Comparison of ENCODE assay signal across 20 cellular contexts in genomic region chr10:86205761-86206145, GRCh38.
A peak's percentile ranks its signal among the peaks of the same experiment; 100 is the strongest.
DNase-seq lines count a peak whose midpoint lies in the region; ATAC-seq and TF ChIP-seq lines count a peak whose summit lies in the region.
"Had no signal": no experiment of that assay in that cellular context is flagged by ENCODE, and none has a peak within 500 bp of the region (broad histone marks: within the 10 kb centered on the region; RNA-seq: fewer than 3 reads in every experiment).

No MANE protein-coding gene starts in this region.

- ATAC-seq in left lobe of liver: peak; percentile 20
- ATAC-seq in GM21390 (IDR thresholded peaks at IDR 0.05; ENCODE audit: unreplicated experiment): no peak
- no peak for ATAC-seq in GM21717 (IDR thresholded peaks at IDR 0.05; ENCODE audit: unreplicated experiment)
- ATAC-seq: A549, HCT116 had no signal

- H3K4me3 Mint-ChIP-seq in type B pancreatic cell: no peak overlapping the region
- H3K4me3 Mint-ChIP-seq: CD4-positive, alpha-beta memory T cell; HFFc6; IgD-negative memory B cell had no signal

- H3K27me3 ChIP-seq in suprapubic skin: no peaks in the 10 kb centered on the region

- peak; percentile 45 for DNase-seq in activated effector memory CD4-positive, alpha-beta T cell treated with anti-CD3 and anti-CD28 coated beads, Interleukin-2, amount 50 U/mL, for 16 hours
- DNase-seq in activated effector memory CD4-positive, alpha-beta T cell treated with Interleukin-2 at 50 U/mL for 16 hours: no peak
- DNase-seq in left lobe of liver (ENCODE audit: low spot score) (no peak), suprapubic skin (ENCODE audit: low spot score in 2 of 2) (peak; percentile 21 to 49), type B pancreatic cell (ENCODE audit: extremely low spot score, unreplicated experiment) (no peak)
- DNase-seq: AML-193; CD4-positive, alpha-beta memory T cell; DMS79 treated with DMSO at 0.1 percent for 48 hours; GF-D8; GOT3; H7; HFFc6 had no signal

- no peaks in the 10 kb centered on the region for H3K4me1 ChIP-seq in suprapubic skin
- H3K4me1 ChIP-seq: A549 had no signal

- H3K9me3 ChIP-seq in suprapubic skin: no peaks in the 10 kb centered on the region
- H3K9me3 ChIP-seq: A549 had no signal

- TF ChIP-seq POLR2A in suprapubic skin (IDR thresholded peaks at IDR 0.05): no peak

- H3K27ac Mint-ChIP-seq in type B pancreatic cell: no peak overlapping the region
- H3K27ac Mint-ChIP-seq: CD4-positive, alpha-beta memory T cell; HFFc6 had no signal

- no peaks in the 10 kb centered on the region for H3K9me3 Mint-ChIP-seq in type B pancreatic cell

- TF ChIP-seq EP300 in suprapubic skin (IDR thresholded peaks at IDR 0.05): no peak

- TF ChIP-seq CTCF in VCaP (conservative IDR thresholded peaks at IDR 0.05) (no peak), suprapubic skin (IDR thresholded peaks at IDR 0.05) (no peak), type B pancreatic cell (conservative IDR thresholded peaks at IDR 0.05) (no peak)

- no peaks in the 10 kb centered on the region for H3K4me1 Mint-ChIP-seq in type B pancreatic cell (ENCODE audit: unreplicated experiment)
- H3K4me1 Mint-ChIP-seq: CD4-positive, alpha-beta memory T cell; IgD-negative memory B cell had no signal

- peaks cover 13% of the 10 kb centered on the region for H3K27me3 Mint-ChIP-seq in type B pancreatic cell

- no peaks in the 10 kb centered on the region for H3K36me3 ChIP-seq in suprapubic skin

- H3K36me3 Mint-ChIP-seq in type B pancreatic cell: no peaks in the 10 kb centered on the region
- H3K36me3 Mint-ChIP-seq: CD4-positive, alpha-beta memory T cell had no signal

- WGBS in suprapubic skin: 60% methylated on average over 3 of the region's 4 CpGs

- H3K27ac ChIP-seq in VCaP: peak overlapping the region; percentile 83
- no peak overlapping the region for H3K27ac ChIP-seq in suprapubic skin
- H3K27ac ChIP-seq: 22Rv1, A549, C4-2B had no signal

- no peak overlapping the region for H3K4me3 ChIP-seq in suprapubic skin
- H3K4me3 ChIP-seq: A549 had no signal

Comparison
In these comparisons a context has a peak if more than half of its experiments do, and no peak if none do; other contexts are left out.
1. DNase-seq: peak in activated effector memory CD4-positive, alpha-beta T cell treated with anti-CD3 and anti-CD28 coated beads, Interleukin-2, amount 50 U/mL, for 16 hours (single experiment) and suprapubic skin (2 of 2); none in activated effector memory CD4-positive, alpha-beta T cell treated with Interleukin-2 at 50 U/mL for 16 hours (single experiment), left lobe of liver (single experiment) and type B pancreatic cell (single experiment).